ENCODE assay signal across 21 cellular contexts in genomic region chr6:111831408-111831807, GRCh38.
"Had no signal": no experiment of that assay in that cellular context is flagged by ENCODE, and none has a peak within 500 bp of the region (broad histone marks: within the 10 kb centered on the region; RNA-seq: fewer than 3 reads in every experiment).

No MANE protein-coding gene starts in this region.

- H3K27me3 ChIP-seq: breast epithelium, MG63 had no signal

- H3K27ac ChIP-seq: breast epithelium had no signal

- H3K4me3 ChIP-seq: breast epithelium, MG63 had no signal

- H3K36me3 ChIP-seq: breast epithelium had no signal

- ATAC-seq: T-cell had no signal

- H3K27me3 Mint-ChIP-seq: activated CD4-positive, alpha-beta T cell treated with anti-CD3 and anti-CD28 coated beads, Interleukin-2, amount 10 ng/mL, durations not matched to agents 24 days and 14 days; activated naive CD8-positive, alpha-beta T cell treated with anti-CD3 and anti-CD28 coated beads, Interleukin-2, amount 10 ng/mL, durations not matched to agents 7 days and 5 days; T-cell had no signal

- H3K9me3 ChIP-seq: breast epithelium, MG63 had no signal

- H3K4me1 ChIP-seq: breast epithelium had no signal

- H3K9me3 Mint-ChIP-seq: activated CD4-positive, alpha-beta T cell treated with anti-CD3 and anti-CD28 coated beads, Interleukin-2, amount 10 ng/mL, durations not matched to agents 24 days and 14 days; activated naive CD8-positive, alpha-beta T cell treated with anti-CD3 and anti-CD28 coated beads, Interleukin-2, amount 10 ng/mL, durations not matched to agents 7 days and 5 days; T-cell had no signal

- DNase-seq: activated CD4-positive, alpha-beta T cell treated with anti-CD3 and anti-CD28 coated beads for 1 hour; activated CD4-positive, alpha-beta T cell treated with anti-CD3 and anti-CD28 coated beads, Interleukin-2, amount 10 ng/mL, durations not matched to agents 24 days and 14 days; activated CD4-positive, alpha-beta T cell treated with anti-CD3 and anti-CD28 coated beads, Interleukin-2, amount 50 U/mL, for 48 hours; activated effector memory CD4-positive, alpha-beta T cell treated with Interleukin-2 at 50 U/mL for 16 hours; activated naive CD4-positive, alpha-beta T cell treated with Interleukin-2 at 50 U/mL for 16 hours; activated naive CD8-positive, alpha-beta T cell treated with anti-CD3 and anti-CD28 coated beads, Interleukin-2, amount 10 ng/mL, durations not matched to agents 7 days and 5 days; activated T-cell treated with anti-CD3 and anti-CD28 coated beads for 4 hours; aorta; caudate nucleus; MG63; NCI-H1105; NCI-H1436; NCI-H1694 treated with DMSO at 0.1 percent for 48 hours; NCI-H2029 treated with DMSO at 0.1 percent for 48 hours; NCI-H345; NCI-H510A; NCI-H526 treated with DMSO at 0.1 percent for 48 hours; NCI-H82; SIG-M5; T-cell had no signal

- H3K4me3 Mint-ChIP-seq: activated CD4-positive, alpha-beta T cell treated with anti-CD3 and anti-CD28 coated beads, Interleukin-2, amount 10 ng/mL, durations not matched to agents 24 days and 14 days; activated naive CD8-positive, alpha-beta T cell treated with anti-CD3 and anti-CD28 coated beads, Interleukin-2, amount 10 ng/mL, durations not matched to agents 7 days and 5 days; T-cell had no signal

- H3K27ac Mint-ChIP-seq: activated naive CD8-positive, alpha-beta T cell treated with anti-CD3 and anti-CD28 coated beads, Interleukin-2, amount 10 ng/mL, durations not matched to agents 7 days and 5 days had no signal
